10 cellular contexts compared by ENCODE assay signal in genomic region chr1:51423098-51423821, GRCh38.
A peak's percentile ranks its signal among the peaks of the same experiment; 100 is the strongest.
DNase-seq lines count a peak whose midpoint lies in the region; ATAC-seq, FAIRE-seq and TF ChIP-seq lines count a peak whose summit lies in the region.
"Had no signal": no experiment of that assay in that cellular context is flagged by ENCODE, and none has a peak within 500 bp of the region (broad histone marks: within the 10 kb centered on the region; RNA-seq: fewer than 3 reads in every experiment).

No MANE protein-coding gene starts in this region.

- H3K27ac ChIP-seq in endothelial cell of umbilical vein (ENCODE audit: insufficient read depth, low read depth, low read length), result no peak overlapping the region

- CTCF ChIA-PET in endothelial cell of umbilical vein (lab: Charles Lee), result interaction anchor here (0.9 to 2.3 kb wide), 7 partner anchors 9 to 719 kb away, joined by 3 to 7 read pairs (median 4); no protein-coding TSS in a partner anchor
- CTCF ChIA-PET in activated CD4-positive, alpha-beta memory T cell treated with anti-CD3 and anti-CD28 coated beads for 36 hours (lab: Charles Lee), result no interaction called here

- peak; percentile 50 for DNase-seq in Ammon's horn (ENCODE audit: low spot score)
- peak; percentile 29 for DNase-seq in endothelial cell of umbilical vein (ENCODE audit: low read depth, low spot score)
- no peak for DNase-seq in mesothelial cell of epicardium (ENCODE audit: low spot score in 2 of 2, unreplicated experiment in 2 of 2)
- no peak for DNase-seq in activated CD4-positive, alpha-beta memory T cell treated with anti-CD3 and anti-CD28 coated beads for 36 hours
- no peak for DNase-seq in NOMO-1 treated with DMSO at 0.1 percent for 48 hours (lab: John Stamatoyannopoulos, UW; ENCODE audit: unreplicated experiment)
- DNase-seq in activated naive CD4-positive, alpha-beta T cell treated with Interleukin-2 at 50 U/mL for 16 hours, result no peak
- DNase-seq: activated CD4-positive, alpha-beta T cell treated with anti-CD3 and anti-CD28 coated beads for 4 hours had no signal

- no peak overlapping the region for H2AFZ ChIP-seq in endothelial cell of umbilical vein (ENCODE audit: low read depth, low read length)

- no peaks in the 10 kb centered on the region for H4K20me1 ChIP-seq in endothelial cell of umbilical vein (replicated peaks; ENCODE audit: control insufficient read depth, extremely low read depth, insufficient read depth, low read length)

- H3K9me3 ChIP-seq in endothelial cell of umbilical vein (replicated peaks; ENCODE audit: control insufficient read depth, insufficient read depth, low read length), result no peaks in the 10 kb centered on the region

- H3K79me2 ChIP-seq in endothelial cell of umbilical vein (ENCODE audit: control insufficient read depth, insufficient read depth, low read length), result no peaks in the 10 kb centered on the region

- H3K4me1 ChIP-seq in endothelial cell of umbilical vein (ENCODE audit: control insufficient read depth, extremely low read depth, insufficient read depth, low read length), result peaks cover 9% of the 10 kb centered on the region

- intact Hi-C loops in endothelial cell of umbilical vein (cut with micrococcal nuclease), result no loop called here
- intact Hi-C loops in activated CD4-positive, alpha-beta memory T cell treated with anti-CD3 and anti-CD28 coated beads for 36 hours (cut with micrococcal nuclease), result no loop called here

- peaks cover 0 to 2% of the 10 kb centered on the region in 2 experiments for H3K36me3 ChIP-seq in endothelial cell of umbilical vein (ENCODE audit: control insufficient read depth in 2 of 2, extremely low read depth in 1 of 2, insufficient read depth in 2 of 2, low read length in 2 of 2)

- no peaks in the 10 kb centered on the region for H3K27me3 Mint-ChIP-seq in IgD-negative memory B cell
- no peaks in the 10 kb centered on the region for H3K27me3 Mint-ChIP-seq in mesothelial cell of epicardium (ENCODE audit: low read depth)
- no peaks in the 10 kb centered on the region for H3K27me3 Mint-ChIP-seq in activated CD4-positive, alpha-beta memory T cell treated with anti-CD3 and anti-CD28 coated beads for 36 hours
- H3K27me3 Mint-ChIP-seq: central memory CD8-positive, alpha-beta T cell had no signal

- POLR2A ChIA-PET in endothelial cell of umbilical vein (lab: Charles Lee), result interaction anchor here (0.9 kb wide), 1 partner anchor 9 kb away, joined by 5 read pairs; no protein-coding TSS in a partner anchor
- POLR2A ChIA-PET in activated CD4-positive, alpha-beta memory T cell treated with anti-CD3 and anti-CD28 coated beads for 36 hours (lab: Charles Lee), result no interaction called here

- TF ChIP-seq POLR2A in endothelial cell of umbilical vein (IDR thresholded peaks at IDR 0.05; ENCODE audit: low read depth, low read length), result no peak

- TF ChIP-seq CTCF in endothelial cell of umbilical vein (IDR thresholded peaks at IDR 0.05; ENCODE audit: extremely low read depth in 1 of 2, insufficient read depth in 1 of 2, low read depth in 1 of 2, low read length in 2 of 2) (no peak), mesothelial cell of epicardium (IDR thresholded peaks at IDR 0.05; ENCODE audit: unreplicated experiment) (no peak)

- H3K9me3 Mint-ChIP-seq in IgD-negative memory B cell (peaks cover 0 to 5% (median under 1%) of the 10 kb centered on the region in 3 donors), mesothelial cell of epicardium (peaks cover 15% of the 10 kb centered on the region)
- H3K9me3 Mint-ChIP-seq in activated CD4-positive, alpha-beta memory T cell treated with anti-CD3 and anti-CD28 coated beads for 36 hours, result peaks cover 10% of the 10 kb centered on the region
- H3K9me3 Mint-ChIP-seq: central memory CD8-positive, alpha-beta T cell had no signal

- no peak overlapping the region for H3K9ac ChIP-seq in endothelial cell of umbilical vein (replicated peaks; ENCODE audit: extremely low read depth, insufficient read depth, low read length)

- H3K4me3 ChIP-seq in endothelial cell of umbilical vein (replicated peaks in 1 of 3; ENCODE audit: insufficient read depth in 1 of 3, low read depth in 1 of 3, low read length in 3 of 3), result no peak overlapping the region

- no peaks in the 10 kb centered on the region for H3K9me1 ChIP-seq in endothelial cell of umbilical vein (replicated peaks; ENCODE audit: control insufficient read depth, extremely low read depth, insufficient read depth, low read length)

- H3K36me3 Mint-ChIP-seq in IgD-negative memory B cell (peaks cover 9% of the 10 kb centered on the region), mesothelial cell of epicardium (peaks cover 28% of the 10 kb centered on the region)
- H3K36me3 Mint-ChIP-seq in activated CD4-positive, alpha-beta memory T cell treated with anti-CD3 and anti-CD28 coated beads for 36 hours, result peaks cover 43% of the 10 kb centered on the region

- dilution Hi-C loops in endothelial cell of umbilical vein (cut with MboI; ENCODE audit: extremely low pct_ligation_motif_present, low sequenced_read_pairs), result no loop called here

- H3K4me2 ChIP-seq in endothelial cell of umbilical vein (ENCODE audit: insufficient read depth, low read length), result peak overlapping the region; percentile 4

- peak overlapping the region in 2 of 3 donors; percentile 44 to 46 for H3K27ac Mint-ChIP-seq in IgD-negative memory B cell
- peak overlapping the region; percentile 75 for H3K27ac Mint-ChIP-seq in mesothelial cell of epicardium
- H3K27ac Mint-ChIP-seq in activated CD4-positive, alpha-beta memory T cell treated with anti-CD3 and anti-CD28 coated beads for 36 hours, result no peak overlapping the region

- H3K4me1 Mint-ChIP-seq in IgD-negative memory B cell (peaks cover 8 to 23% (median 16%) of the 10 kb centered on the region in 3 donors), mesothelial cell of epicardium (peaks cover 30% of the 10 kb centered on the region)
- peaks cover 23% of the 10 kb centered on the region for H3K4me1 Mint-ChIP-seq in activated CD4-positive, alpha-beta memory T cell treated with anti-CD3 and anti-CD28 coated beads for 36 hours (ENCODE audit: low read depth)

- no peak for ATAC-seq in GM21515 (IDR thresholded peaks at IDR 0.05; ENCODE audit: unreplicated experiment)

- H3K4me3 Mint-ChIP-seq in IgD-negative memory B cell, result no peak overlapping the region
- peak overlapping the region; percentile 44 for H3K4me3 Mint-ChIP-seq in mesothelial cell of epicardium
- no peak overlapping the region for H3K4me3 Mint-ChIP-seq in activated CD4-positive, alpha-beta memory T cell treated with anti-CD3 and anti-CD28 coated beads for 36 hours
- H3K4me3 Mint-ChIP-seq: central memory CD8-positive, alpha-beta T cell had no signal

- FAIRE-seq in endothelial cell of umbilical vein (lab: Jason Lieb, UNC), result peak; percentile 40

- H3K27me3 ChIP-seq in endothelial cell of umbilical vein (ENCODE audit: control insufficient read depth in 2 of 2, insufficient read depth in 2 of 2, low read length in 2 of 2), result no peaks in the 10 kb centered on the region

- no TSS peak for BruUV-seq in endothelial cell of umbilical vein (replicated peaks; lab: Mats Ljungman, UMichigan)

TF ChIP-seq in endothelial cell of umbilical vein, 7 proteins besides CTCF, POLR2A, EP300 and RAD21:
- TF ChIP-seq EZH2 (IDR thresholded peaks at IDR 0.05; ENCODE audit: borderline replicate concordance, low read depth, low read length, severe bottlenecking), result no peak
- no peak for TF ChIP-seq FOS (IDR thresholded peaks at IDR 0.05; ENCODE audit: borderline replicate concordance, insufficient read depth, low read length)
- TF ChIP-seq POLR2AphosphoS5 (IDR thresholded peaks at IDR 0.05; ENCODE audit: insufficient read depth, low read depth, low read length), result no peak
- no peak for TF ChIP-seq MYC (IDR thresholded peaks at IDR 0.05; ENCODE audit: low read depth, low read length)
TF ChIP-seq in endothelial cell of umbilical vein: peak in this region for 0.

Comparison
In these comparisons a context has a peak if more than half of its experiments do, and no peak if none do; other contexts are left out.
1. DNase-seq: peak in Ammon's horn (single experiment) and endothelial cell of umbilical vein (single experiment); none in mesothelial cell of epicardium (0 of 2), activated CD4-positive, alpha-beta memory T cell treated with anti-CD3 and anti-CD28 coated beads for 36 hours (single experiment), NOMO-1 treated with DMSO at 0.1 percent for 48 hours (single experiment) and activated naive CD4-positive, alpha-beta T cell treated with Interleukin-2 at 50 U/mL for 16 hours (single experiment).